Comparison of ENCODE assay signal across 18 cellular contexts in genomic region chr15:62906627-62907026, GRCh38.
"Had no signal": no experiment of that assay in that cellular context is flagged by ENCODE, and none has a peak within 500 bp of the region (broad histone marks: within the 10 kb centered on the region; RNA-seq: fewer than 3 reads in every experiment).

No MANE protein-coding gene starts in this region.

- H3K36me3 ChIP-seq: left ventricle myocardium inferior, lower lobe of right lung, neutrophil, thoracic aorta, transverse colon had no signal

- H3K4me2 ChIP-seq: hepatocyte, smooth muscle cell had no signal

- H3K79me2 ChIP-seq: hepatocyte had no signal

- H3K9me3 ChIP-seq: left ventricle myocardium inferior, lower lobe of right lung, neutrophil, thoracic aorta, transverse colon had no signal

- H3K4me3 ChIP-seq: dorsolateral prefrontal cortex, hepatocyte, left ventricle myocardium inferior, lower lobe of right lung, smooth muscle cell, thoracic aorta, transverse colon had no signal

- FAIRE-seq: kidney had no signal

- H3K27ac ChIP-seq: dorsolateral prefrontal cortex, hepatocyte, left ventricle myocardium inferior, lower lobe of right lung, neutrophil, thoracic aorta had no signal

- H3K4me1 ChIP-seq: lower lobe of right lung, transverse colon had no signal

- H2AFZ ChIP-seq: hepatocyte had no signal

- ATAC-seq: left cardiac atrium; lower lobe of right lung; naive thymus-derived CD4-positive, alpha-beta T cell; stimulated activated naive CD8-positive, alpha-beta T cell treated with anti-CD3 and anti-CD28 coated beads, Interleukin-15, Interleukin-2, amounts not matched to agents 100 U/mL and 50 U/mL, for 24 hours had no signal

- DNase-seq: central memory CD4-positive, alpha-beta T cell; cortex of kidney; dorsolateral prefrontal cortex; effector CD8-positive, alpha-beta T cell; kidney; left cardiac atrium; left ventricle myocardium inferior; lower lobe of right lung; mesendoderm; naive thymus-derived CD4-positive, alpha-beta T cell; nephron progenitor cell; stimulated activated CD4-positive, alpha-beta T cell treated with anti-CD3 and anti-CD28 coated beads, Interleukin-2, amount 100 ng/mL, for 48 hours; stimulated activated naive CD8-positive, alpha-beta T cell treated with anti-CD3 and anti-CD28 coated beads, Interleukin-15, Interleukin-2, amounts not matched to agents 100 U/mL and 50 U/mL, for 24 hours; transverse colon had no signal

- H3K27me3 ChIP-seq: dorsolateral prefrontal cortex, hepatocyte, neutrophil, transverse colon had no signal
